1 cellular context compared by ENCODE assay signal in the genomic region with DNA sequence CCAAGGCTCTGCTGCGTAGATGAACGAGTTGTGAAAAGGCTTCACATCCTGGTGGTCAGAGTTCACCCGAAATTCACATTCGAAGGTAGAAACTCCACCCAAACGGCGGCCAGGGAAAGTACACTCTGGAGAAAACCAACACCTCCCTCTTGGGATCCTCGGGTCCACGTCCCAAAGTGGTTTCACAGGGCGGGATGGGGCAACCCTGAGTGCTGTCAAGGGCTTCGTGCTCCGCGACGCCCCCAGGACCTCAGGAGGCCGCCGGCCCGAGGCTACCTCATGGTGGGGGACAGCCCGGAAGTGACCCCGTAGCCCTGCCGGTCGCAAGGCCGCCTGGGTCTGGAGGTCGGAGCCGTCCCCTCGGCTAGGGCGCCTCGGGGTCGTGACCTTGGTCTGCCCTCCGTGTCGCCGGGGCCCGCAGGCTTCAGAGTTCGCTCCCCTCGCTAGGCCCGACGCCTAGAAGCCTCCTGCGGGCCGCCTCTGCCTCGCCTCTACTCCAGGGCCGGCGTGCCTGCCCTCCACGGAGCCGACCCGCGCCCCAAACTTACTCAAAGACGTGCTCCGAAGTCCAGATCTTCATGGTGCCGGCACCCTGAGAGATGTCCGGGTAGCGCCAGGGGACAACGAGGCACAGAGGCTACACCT.
A peak's percentile ranks its signal among the peaks of the same experiment; 100 is the strongest.
TF ChIP-seq lines count a peak whose summit lies in the region.

A gene (minus strand): TSS at position 636 of the 645 bp plus-strand sequence. CDS start 56 bp downstream, at position 580.

TF ChIP-seq in SK-N-SH, 30 proteins besides CTCF, POLR2A, EP300 and RAD21 (continued from another document):
- TF ChIP-seq, protein P1, sequence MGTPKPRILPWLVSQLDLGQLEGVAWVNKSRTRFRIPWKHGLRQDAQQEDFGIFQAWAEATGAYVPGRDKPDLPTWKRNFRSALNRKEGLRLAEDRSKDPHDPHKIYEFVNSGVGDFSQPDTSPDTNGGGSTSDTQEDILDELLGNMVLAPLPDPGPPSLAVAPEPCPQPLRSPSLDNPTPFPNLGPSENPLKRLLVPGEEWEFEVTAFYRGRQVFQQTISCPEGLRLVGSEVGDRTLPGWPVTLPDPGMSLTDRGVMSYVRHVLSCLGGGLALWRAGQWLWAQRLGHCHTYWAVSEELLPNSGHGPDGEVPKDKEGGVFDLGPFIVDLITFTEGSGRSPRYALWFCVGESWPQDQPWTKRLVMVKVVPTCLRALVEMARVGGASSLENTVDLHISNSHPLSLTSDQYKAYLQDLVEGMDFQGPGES (IDR thresholded peaks at IDR 0.05; ENCODE audit: low read depth, low read length): no peak
- TF ChIP-seq FOXJ3 (CRISPR knock-in tag; IDR thresholded peaks at IDR 0.05): no peak
- 0 out of 2 replicates have a peak, but pooled peaks have one; percentile 25 for TF ChIP-seq GABPA (IDR thresholded peaks at IDR 0.05; ENCODE audit: low read depth)
- TF ChIP-seq, protein P2, sequence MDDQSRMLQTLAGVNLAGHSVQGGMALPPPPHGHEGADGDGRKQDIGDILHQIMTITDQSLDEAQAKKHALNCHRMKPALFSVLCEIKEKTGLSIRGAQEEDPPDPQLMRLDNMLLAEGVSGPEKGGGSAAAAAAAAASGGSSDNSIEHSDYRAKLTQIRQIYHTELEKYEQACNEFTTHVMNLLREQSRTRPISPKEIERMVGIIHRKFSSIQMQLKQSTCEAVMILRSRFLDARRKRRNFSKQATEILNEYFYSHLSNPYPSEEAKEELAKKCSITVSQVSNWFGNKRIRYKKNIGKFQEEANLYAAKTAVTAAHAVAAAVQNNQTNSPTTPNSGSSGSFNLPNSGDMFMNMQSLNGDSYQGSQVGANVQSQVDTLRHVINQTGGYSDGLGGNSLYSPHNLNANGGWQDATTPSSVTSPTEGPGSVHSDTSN (IDR thresholded peaks at IDR 0.05): no peak
- TF ChIP-seq TCF12 (IDR thresholded peaks at IDR 0.05): no peak
- TF ChIP-seq MEF2A (IDR thresholded peaks at IDR 0.05; ENCODE audit: borderline replicate concordance, low read depth): no peak
- TF ChIP-seq, protein P3, sequence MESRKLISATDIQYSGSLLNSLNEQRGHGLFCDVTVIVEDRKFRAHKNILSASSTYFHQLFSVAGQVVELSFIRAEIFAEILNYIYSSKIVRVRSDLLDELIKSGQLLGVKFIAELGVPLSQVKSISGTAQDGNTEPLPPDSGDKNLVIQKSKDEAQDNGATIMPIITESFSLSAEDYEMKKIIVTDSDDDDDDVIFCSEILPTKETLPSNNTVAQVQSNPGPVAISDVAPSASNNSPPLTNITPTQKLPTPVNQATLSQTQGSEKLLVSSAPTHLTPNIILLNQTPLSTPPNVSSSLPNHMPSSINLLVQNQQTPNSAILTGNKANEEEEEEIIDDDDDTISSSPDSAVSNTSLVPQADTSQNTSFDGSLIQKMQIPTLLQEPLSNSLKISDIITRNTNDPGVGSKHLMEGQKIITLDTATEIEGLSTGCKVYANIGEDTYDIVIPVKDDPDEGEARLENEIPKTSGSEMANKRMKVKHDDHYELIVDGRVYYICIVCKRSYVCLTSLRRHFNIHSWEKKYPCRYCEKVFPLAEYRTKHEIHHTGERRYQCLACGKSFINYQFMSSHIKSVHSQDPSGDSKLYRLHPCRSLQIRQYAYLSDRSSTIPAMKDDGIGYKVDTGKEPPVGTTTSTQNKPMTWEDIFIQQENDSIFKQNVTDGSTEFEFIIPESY (IDR thresholded peaks at IDR 0.05; ENCODE audit: borderline replicate concordance, low read depth): no peak
- TF ChIP-seq EZH2phosphoT487 (IDR thresholded peaks at IDR 0.05; ENCODE audit: borderline replicate concordance, low read depth): no peak
- no peak for TF ChIP-seq GATA2 (CRISPR knock-in tag; IDR thresholded peaks at IDR 0.05)
- TF ChIP-seq, protein P4, sequence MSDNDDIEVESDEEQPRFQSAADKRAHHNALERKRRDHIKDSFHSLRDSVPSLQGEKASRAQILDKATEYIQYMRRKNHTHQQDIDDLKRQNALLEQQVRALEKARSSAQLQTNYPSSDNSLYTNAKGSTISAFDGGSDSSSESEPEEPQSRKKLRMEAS (IDR thresholded peaks at IDR 0.05; ENCODE audit: low read depth): peak; percentile 43
- TF ChIP-seq ELF1 (IDR thresholded peaks at IDR 0.05): peak; percentile 40; the same call in 1 of the 2 replicates
- TF ChIP-seq, protein P5, sequence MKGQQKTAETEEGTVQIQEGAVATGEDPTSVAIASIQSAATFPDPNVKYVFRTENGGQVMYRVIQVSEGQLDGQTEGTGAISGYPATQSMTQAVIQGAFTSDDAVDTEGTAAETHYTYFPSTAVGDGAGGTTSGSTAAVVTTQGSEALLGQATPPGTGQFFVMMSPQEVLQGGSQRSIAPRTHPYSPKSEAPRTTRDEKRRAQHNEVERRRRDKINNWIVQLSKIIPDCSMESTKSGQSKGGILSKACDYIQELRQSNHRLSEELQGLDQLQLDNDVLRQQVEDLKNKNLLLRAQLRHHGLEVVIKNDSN (IDR thresholded peaks at IDR 0.05; ENCODE audit: borderline replicate concordance, low read depth): peak; percentile 34; the same call in 1 of the 2 replicates
- no peak for TF ChIP-seq JUND (IDR thresholded peaks at IDR 0.05)
- TF ChIP-seq, protein P6, sequence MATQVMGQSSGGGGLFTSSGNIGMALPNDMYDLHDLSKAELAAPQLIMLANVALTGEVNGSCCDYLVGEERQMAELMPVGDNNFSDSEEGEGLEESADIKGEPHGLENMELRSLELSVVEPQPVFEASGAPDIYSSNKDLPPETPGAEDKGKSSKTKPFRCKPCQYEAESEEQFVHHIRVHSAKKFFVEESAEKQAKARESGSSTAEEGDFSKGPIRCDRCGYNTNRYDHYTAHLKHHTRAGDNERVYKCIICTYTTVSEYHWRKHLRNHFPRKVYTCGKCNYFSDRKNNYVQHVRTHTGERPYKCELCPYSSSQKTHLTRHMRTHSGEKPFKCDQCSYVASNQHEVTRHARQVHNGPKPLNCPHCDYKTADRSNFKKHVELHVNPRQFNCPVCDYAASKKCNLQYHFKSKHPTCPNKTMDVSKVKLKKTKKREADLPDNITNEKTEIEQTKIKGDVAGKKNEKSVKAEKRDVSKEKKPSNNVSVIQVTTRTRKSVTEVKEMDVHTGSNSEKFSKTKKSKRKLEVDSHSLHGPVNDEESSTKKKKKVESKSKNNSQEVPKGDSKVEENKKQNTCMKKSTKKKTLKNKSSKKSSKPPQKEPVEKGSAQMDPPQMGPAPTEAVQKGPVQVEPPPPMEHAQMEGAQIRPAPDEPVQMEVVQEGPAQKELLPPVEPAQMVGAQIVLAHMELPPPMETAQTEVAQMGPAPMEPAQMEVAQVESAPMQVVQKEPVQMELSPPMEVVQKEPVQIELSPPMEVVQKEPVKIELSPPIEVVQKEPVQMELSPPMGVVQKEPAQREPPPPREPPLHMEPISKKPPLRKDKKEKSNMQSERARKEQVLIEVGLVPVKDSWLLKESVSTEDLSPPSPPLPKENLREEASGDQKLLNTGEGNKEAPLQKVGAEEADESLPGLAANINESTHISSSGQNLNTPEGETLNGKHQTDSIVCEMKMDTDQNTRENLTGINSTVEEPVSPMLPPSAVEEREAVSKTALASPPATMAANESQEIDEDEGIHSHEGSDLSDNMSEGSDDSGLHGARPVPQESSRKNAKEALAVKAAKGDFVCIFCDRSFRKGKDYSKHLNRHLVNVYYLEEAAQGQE (IDR thresholded peaks at IDR 0.05; ENCODE audit: low read depth, low read length): no peak
